Comparison of ENCODE assay signal across 22 cellular contexts in the genomic region with DNA sequence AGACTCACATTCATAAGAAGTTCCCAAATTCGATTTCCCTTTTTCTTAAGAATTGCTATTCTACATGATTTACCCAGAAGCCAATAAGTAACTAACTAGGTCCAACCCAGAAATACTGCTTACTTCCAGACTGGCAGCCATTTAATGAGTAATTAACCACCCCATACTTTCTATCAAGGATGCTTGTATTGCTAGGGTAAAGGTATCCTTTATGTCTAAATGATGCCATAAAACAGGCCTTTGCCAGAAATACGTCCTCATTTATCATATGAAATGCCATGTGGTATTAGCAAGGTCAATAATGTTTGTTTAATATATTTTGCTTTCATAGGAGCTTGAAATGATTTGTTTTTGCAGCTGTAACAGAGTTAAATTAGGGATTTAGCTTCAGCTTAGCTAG. TPM values are rescaled to one million over a fixed set of nuclear protein-coding genes. Genes with fewer than 3 reads are reported as not detected.
DNase-seq lines count a peak whose midpoint lies in the region; ATAC-seq, FAIRE-seq and TF ChIP-seq lines count a peak whose summit lies in the region.
"Had no signal": no experiment of that assay in that cellular context is flagged by ENCODE, and none has a peak within 500 bp of the region (broad histone marks: within the 10 kb centered on the region; RNA-seq: fewer than 3 reads in every experiment).

No MANE protein-coding gene starts in this region.

- H3K4me3 ChIP-seq in HUES48 (ENCODE audit: low read depth, low read length) (peak overlapping the region; percentile 46; the same call in 1 of the 2 replicates), mucosa of descending colon (no peak overlapping the region), lower lobe of right lung (no peak overlapping the region)
- H3K4me3 ChIP-seq: BLaER1, MG63 had no signal

- peak overlapping the region; percentile 68; the same call in 1 of the 2 replicates for H3K27ac Mint-ChIP-seq in WTC11
- H3K27ac Mint-ChIP-seq: T-cell had no signal

- peak overlapping the region; percentile 92 for H3K27ac ChIP-seq in HUES48 (ENCODE audit: low read depth, low read length)
- no peak overlapping the region for H3K27ac ChIP-seq in lower lobe of right lung
- H3K27ac ChIP-seq: BLaER1 had no signal

- H3K4me1 Mint-ChIP-seq in WTC11: peaks cover 66% of the 10 kb centered on the region

- H3K9me3 ChIP-seq in HUES48 (ENCODE audit: control insufficient read depth, insufficient read depth, low read length): no peaks in the 10 kb centered on the region
- no peaks in the 10 kb centered on the region for H3K9me3 ChIP-seq in mucosa of descending colon
- no peaks in the 10 kb centered on the region for H3K9me3 ChIP-seq in lower lobe of right lung
- H3K9me3 ChIP-seq: BLaER1, MG63, SK-N-SH had no signal

- no peaks in the 10 kb centered on the region for H3K9me3 Mint-ChIP-seq in WTC11
- H3K9me3 Mint-ChIP-seq: T-cell had no signal

- POLR2A ChIA-PET in WTC11 (lab: Charles Lee): interaction anchor here (1.2 kb wide), 1 partner anchor 199 kb away, joined by 5 read pairs; the partner anchor contains the start of gene FZD5

- TF ChIP-seq POLR2A in GM12891 (IDR thresholded peaks at IDR 0.05; ENCODE audit: low read depth, low read length): no peak

- H3K4me1 ChIP-seq in HUES48 (ENCODE audit: control insufficient read depth, insufficient read depth, low read length) (peaks cover 57% of the 10 kb centered on the region), mucosa of descending colon (ENCODE audit: low read depth) (peaks cover 17% of the 10 kb centered on the region), lower lobe of right lung (peaks cover 16% of the 10 kb centered on the region)

- no peak for DNase-seq in GM12891 (ENCODE audit: insufficient read length, low spot score)
- DNase-seq in WTC11 (ENCODE audit: low spot score): no peak
- peak in 1 of 3 donors; percentile 33 for DNase-seq in mucosa of descending colon
- no peak for DNase-seq in NCI-H345 (lab: John Stamatoyannopoulos, UW)
- DNase-seq in DMS114 treated with DMSO at 0.1 percent for 48 hours (lab: John Stamatoyannopoulos, UW; ENCODE audit: unreplicated experiment): no peak
- DNase-seq in lower lobe of right lung: no peak
- DNase-seq: DMS79 treated with DMSO at 0.1 percent for 48 hours, HCEC 1CT, IMR-90, MG63, NCI-H1048, NCI-H1436 treated with DMSO at 0.1 percent for 48 hours, NCI-H2029, NCI-H446, NCI-H526 treated with DMSO at 0.1 percent for 48 hours, OCI-M1, Right ventricle myocardium superior, SK-N-SH, T-cell had no signal

- TF ChIP-seq CTCF in WTC11 (IDR thresholded peaks at IDR 0.05): no peak
- no peak for TF ChIP-seq CTCF in mucosa of descending colon (IDR thresholded peaks at IDR 0.05)
- TF ChIP-seq CTCF in lower lobe of right lung (IDR thresholded peaks at IDR 0.05): no peak

- no peaks in the 10 kb centered on the region for H3K27me3 Mint-ChIP-seq in WTC11 (ENCODE audit: low read depth)
- H3K27me3 Mint-ChIP-seq: T-cell had no signal

- FAIRE-seq in GM12891 (lab: Jason Lieb, UNC): peak; percentile 47

- H3K36me3 ChIP-seq in HUES48 (ENCODE audit: control insufficient read depth, insufficient read depth, low read length) (no peaks in the 10 kb centered on the region), mucosa of descending colon (ENCODE audit: low read depth) (no peaks in the 10 kb centered on the region), lower lobe of right lung (no peaks in the 10 kb centered on the region)
- H3K36me3 ChIP-seq: BLaER1, MG63 had no signal

- no peaks in the 10 kb centered on the region for H3K27me3 ChIP-seq in HUES48 (ENCODE audit: control insufficient read depth, insufficient read depth, low read length)
- H3K27me3 ChIP-seq in lower lobe of right lung (ENCODE audit: low read depth): no peaks in the 10 kb centered on the region
- H3K27me3 ChIP-seq: BLaER1, MG63 had no signal

- intact Hi-C loops in mucosa of descending colon (cut with DNase I, micrococcal nuclease) (no loop called here), lower lobe of right lung (cut with DNase I) (no loop called here)

- peak overlapping the region; percentile 50; the same call in 1 of the 2 replicates for H3K9ac ChIP-seq in HUES48 (ENCODE audit: low read depth, low read length)
- H3K9ac ChIP-seq: BLaER1, SK-N-SH had no signal

- CTCF ChIA-PET in WTC11 (lab: Charles Lee): interaction anchor here (3.1 to 4.6 kb wide), 3 partner anchors 71 to 203 kb away, joined by 18 to 34 read pairs (median 22); no protein-coding TSS in a partner anchor

- no peak overlapping the region for H3K4me3 Mint-ChIP-seq in WTC11
- H3K4me3 Mint-ChIP-seq: T-cell had no signal

- H3K36me3 Mint-ChIP-seq in WTC11: no peaks in the 10 kb centered on the region

- no peak for ATAC-seq in WTC11
- peak; percentile 85 for ATAC-seq in mucosa of descending colon
- no peak for ATAC-seq in HG03139 (IDR thresholded peaks at IDR 0.05; ENCODE audit: unreplicated experiment)
- ATAC-seq in lower lobe of right lung: no peak
- ATAC-seq: T-cell had no signal

TF ChIP-seq in GM12891, 5 proteins besides CTCF, POLR2A, EP300 and RAD21:
- TF ChIP-seq TAF1 (IDR thresholded peaks at IDR 0.05; ENCODE audit: low read depth, low read length) (no peak), POU2F2 (IDR thresholded peaks at IDR 0.05; ENCODE audit: low read depth, low read length) (no peak), SPI1 (IDR thresholded peaks at IDR 0.05; ENCODE audit: low read depth, low read length) (no peak), POLR2AphosphoS5 (IDR thresholded peaks at IDR 0.05; ENCODE audit: low read depth, low read length) (no peak), PAX5 (IDR thresholded peaks at IDR 0.05; ENCODE audit: insufficient read depth, low read length, severe bottlenecking) (no peak)
TF ChIP-seq in GM12891: peak in this region for 0.

TF ChIP-seq in WTC11, 78 proteins besides CTCF, POLR2A, EP300 and RAD21 (continues in another document):
- TF ChIP-seq NFATC4 (CRISPR knock-in tag; IDR thresholded peaks at IDR 0.05) (no peak), GRHL2 (CRISPR knock-in tag; IDR thresholded peaks at IDR 0.05; ENCODE audit: insufficient replicate concordance, severe bottlenecking) (no peak), SMAD3 (CRISPR knock-in tag; IDR thresholded peaks at IDR 0.05; ENCODE audit: borderline replicate concordance) (no peak), AR (CRISPR knock-in tag; IDR thresholded peaks at IDR 0.05) (no peak), CBFB (CRISPR knock-in tag; IDR thresholded peaks at IDR 0.05; ENCODE audit: low read depth) (no peak), TEAD4 (CRISPR knock-in tag; IDR thresholded peaks at IDR 0.05) (no peak), ZNF423 (CRISPR knock-in tag; IDR thresholded peaks at IDR 0.05) (no peak), ETV6 (CRISPR knock-in tag; IDR thresholded peaks at IDR 0.05) (no peak), ATF6 (CRISPR knock-in tag; IDR thresholded peaks at IDR 0.05) (no peak)
- TF ChIP-seq, protein P1, sequence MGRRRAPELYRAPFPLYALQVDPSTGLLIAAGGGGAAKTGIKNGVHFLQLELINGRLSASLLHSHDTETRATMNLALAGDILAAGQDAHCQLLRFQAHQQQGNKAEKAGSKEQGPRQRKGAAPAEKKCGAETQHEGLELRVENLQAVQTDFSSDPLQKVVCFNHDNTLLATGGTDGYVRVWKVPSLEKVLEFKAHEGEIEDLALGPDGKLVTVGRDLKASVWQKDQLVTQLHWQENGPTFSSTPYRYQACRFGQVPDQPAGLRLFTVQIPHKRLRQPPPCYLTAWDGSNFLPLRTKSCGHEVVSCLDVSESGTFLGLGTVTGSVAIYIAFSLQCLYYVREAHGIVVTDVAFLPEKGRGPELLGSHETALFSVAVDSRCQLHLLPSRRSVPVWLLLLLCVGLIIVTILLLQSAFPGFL (CRISPR knock-in tag; IDR thresholded peaks at IDR 0.05; ENCODE audit: borderline replicate concordance): no peak

RNA-seq across cellular contexts. Expression of gene PLEKHM3, which starts 56.1 kb away (rescaled TPM):
- polyA plus RNA-seq in GM12891 (2012; ENCODE audit: low read depth, missing spikeins): 1.7 TPM
- total RNA-seq in WTC11 (2021): 4.3 to 5.8 TPM (median 4.5 TPM) in 3 replicates
- 10 to 100 TPM in 2 of 3 donors, 1 to 10 TPM in 1; 9.7 to 21.1 (median 12.9) TPM for total RNA-seq in mucosa of descending colon
- total RNA-seq in lower lobe of right lung: 25.8 TPM
